In genomic region chr4:77007358-77008230, GRCh38 we compare ENCODE assay signal across 8 cellular contexts. TPM values are rescaled to one million over a fixed set of nuclear protein-coding genes. Genes with fewer than 3 reads are reported as not detected.
DNase-seq lines count a peak whose midpoint lies in the region; ATAC-seq lines count a peak whose summit lies in the region.

No MANE protein-coding gene starts in this region.

- DNase-seq in AG08396 (ENCODE audit: low spot score) (peak; percentile 21), left ventricle myocardium superior (peak; percentile 31), left colon (no peak), ACHN (no peak)
- DNase-seq in activated T-helper 1 cell treated with anti-CD3 and anti-CD28 coated beads, Interleukin-12 subunit alpha, Interleukin-12 subunit beta, Interleukin-2, Interleukin-4 antibody, amounts not matched to agents 30 ng/mL and 10 ng/mL and 1 ng/mL, durations not matched to agents 14 hours and 24 hours and 36 hours (ENCODE audit: low spot score) = no peak

- H3K27me3 Mint-ChIP-seq in activated T-helper 1 cell treated with anti-CD3 and anti-CD28 coated beads, Interleukin-12 subunit alpha, Interleukin-12 subunit beta, Interleukin-2, Interleukin-4 antibody, amounts not matched to agents 30 ng/mL and 10 ng/mL and 1 ng/mL, durations not matched to agents 14 hours and 24 hours and 36 hours (ENCODE audit: insufficient read depth) = peaks cover 16% of the 10 kb centered on the region

- peaks cover 44% of the 10 kb centered on the region for H3K4me1 Mint-ChIP-seq in activated T-helper 1 cell treated with anti-CD3 and anti-CD28 coated beads, Interleukin-12 subunit alpha, Interleukin-12 subunit beta, Interleukin-2, Interleukin-4 antibody, amounts not matched to agents 30 ng/mL and 10 ng/mL and 1 ng/mL, durations not matched to agents 14 hours and 24 hours and 36 hours (ENCODE audit: low read depth)

- peak overlapping the region in 2 of 5 donors; percentile 8 to 49 for H3K9ac ChIP-seq in subcutaneous abdominal adipose tissue (ENCODE audit: low read length in 5 of 5)

- H3K27ac Mint-ChIP-seq in activated T-helper 1 cell treated with anti-CD3 and anti-CD28 coated beads, Interleukin-12 subunit alpha, Interleukin-12 subunit beta, Interleukin-2, Interleukin-4 antibody, amounts not matched to agents 30 ng/mL and 10 ng/mL and 1 ng/mL, durations not matched to agents 14 hours and 24 hours and 36 hours = peak overlapping the region; percentile 8

- peak; percentile 79 for ATAC-seq in GM19397 (IDR thresholded peaks at IDR 0.05; ENCODE audit: unreplicated experiment)
- peak; percentile 50 for ATAC-seq in HG03571 (IDR thresholded peaks at IDR 0.05; ENCODE audit: unreplicated experiment)
- peak; percentile 77 for ATAC-seq in left ventricle myocardium superior
- no peak for ATAC-seq in left colon

- H3K36me3 Mint-ChIP-seq in activated T-helper 1 cell treated with anti-CD3 and anti-CD28 coated beads, Interleukin-12 subunit alpha, Interleukin-12 subunit beta, Interleukin-2, Interleukin-4 antibody, amounts not matched to agents 30 ng/mL and 10 ng/mL and 1 ng/mL, durations not matched to agents 14 hours and 24 hours and 36 hours (ENCODE audit: low read depth) = peaks cover 11% of the 10 kb centered on the region

- H3K4me3 Mint-ChIP-seq in activated T-helper 1 cell treated with anti-CD3 and anti-CD28 coated beads, Interleukin-12 subunit alpha, Interleukin-12 subunit beta, Interleukin-2, Interleukin-4 antibody, amounts not matched to agents 30 ng/mL and 10 ng/mL and 1 ng/mL, durations not matched to agents 14 hours and 24 hours and 36 hours = peak overlapping the region; percentile 27

- peak overlapping the region; percentile 20 for H3K27ac ChIP-seq in subcutaneous abdominal adipose tissue (ENCODE audit: low read depth, low read length)

- H3K9me3 ChIP-seq in subcutaneous abdominal adipose tissue (ENCODE audit: control insufficient read depth in 5 of 5, low read length in 5 of 5) = no peaks in the 10 kb centered on the region

- in situ Hi-C loops in ACHN (cut with HindIII; ENCODE audit: low pct_ligation_motif_present, low pct_unique_long_range_greater_than_20kb, low sequenced_read_pairs) = no loop called here

- no peaks in the 10 kb centered on the region for H3K9me3 Mint-ChIP-seq in activated T-helper 1 cell treated with anti-CD3 and anti-CD28 coated beads, Interleukin-12 subunit alpha, Interleukin-12 subunit beta, Interleukin-2, Interleukin-4 antibody, amounts not matched to agents 30 ng/mL and 10 ng/mL and 1 ng/mL, durations not matched to agents 14 hours and 24 hours and 36 hours

- no peaks in the 10 kb centered on the region for H3K27me3 ChIP-seq in subcutaneous abdominal adipose tissue (ENCODE audit: control insufficient read depth in 5 of 5, insufficient read depth in 4 of 5, low read length in 5 of 5)

- H3K4me3 ChIP-seq in subcutaneous abdominal adipose tissue (ENCODE audit: low read depth in 1 of 5, low read length in 5 of 5) = no peak overlapping the region

- H3K36me3 ChIP-seq in subcutaneous abdominal adipose tissue (ENCODE audit: control insufficient read depth in 5 of 5, insufficient read depth in 5 of 5, low read length in 5 of 5) = peaks cover 22 to 36% (median 31%) of the 10 kb centered on the region in 5 donors

- intact Hi-C loops in activated T-helper 1 cell treated with anti-CD3 and anti-CD28 coated beads, Interleukin-12 subunit alpha, Interleukin-12 subunit beta, Interleukin-2, Interleukin-4 antibody, amounts not matched to agents 30 ng/mL and 10 ng/mL and 1 ng/mL, durations not matched to agents 14 hours and 24 hours and 36 hours (cut with micrococcal nuclease) = loop anchor here (1.0 to 2.0 kb wide), 2 partner anchors 13 to 15 kb away; no protein-coding TSS in a partner anchor
- intact Hi-C loops in left ventricle myocardium superior (cut with micrococcal nuclease) (no loop called here), left colon (cut with DNase I, micrococcal nuclease) (no loop called here)

- peaks cover 0 to 34% (median 33%) of the 10 kb centered on the region in 5 donors for H3K4me1 ChIP-seq in subcutaneous abdominal adipose tissue (ENCODE audit: control insufficient read depth in 5 of 5, insufficient read depth in 5 of 5, low read length in 5 of 5)

RNA-seq across cellular contexts. Expression of gene SEPTIN11, which starts 58.0 kb away (rescaled TPM):
- 22.4 and 23.6 TPM in 2 replicates for total RNA-seq in activated T-helper 1 cell treated with anti-CD3 and anti-CD28 coated beads, Interleukin-12 subunit alpha, Interleukin-12 subunit beta, Interleukin-2, Interleukin-4 antibody, amounts not matched to agents 30 ng/mL and 10 ng/mL and 1 ng/mL, durations not matched to agents 14 hours and 24 hours and 36 hours
- total RNA-seq in left ventricle myocardium superior = 24.7 TPM
- total RNA-seq in left colon = 100 to 1,000 TPM; 101 to 135 TPM

Comparison
In these comparisons a context has a peak if more than half of its experiments do, and no peak if none do; other contexts are left out.
1. DNase-seq: peak in AG08396 (single experiment) and left ventricle myocardium superior (single experiment); none in activated T-helper 1 cell treated with anti-CD3 and anti-CD28 coated beads, Interleukin-12 subunit alpha, Interleukin-12 subunit beta, Interleukin-2, Interleukin-4 antibody, amounts not matched to agents 30 ng/mL and 10 ng/mL and 1 ng/mL, durations not matched to agents 14 hours and 24 hours and 36 hours (single experiment), left colon (0 of 2) and ACHN (single experiment).